In the genomic region with DNA sequence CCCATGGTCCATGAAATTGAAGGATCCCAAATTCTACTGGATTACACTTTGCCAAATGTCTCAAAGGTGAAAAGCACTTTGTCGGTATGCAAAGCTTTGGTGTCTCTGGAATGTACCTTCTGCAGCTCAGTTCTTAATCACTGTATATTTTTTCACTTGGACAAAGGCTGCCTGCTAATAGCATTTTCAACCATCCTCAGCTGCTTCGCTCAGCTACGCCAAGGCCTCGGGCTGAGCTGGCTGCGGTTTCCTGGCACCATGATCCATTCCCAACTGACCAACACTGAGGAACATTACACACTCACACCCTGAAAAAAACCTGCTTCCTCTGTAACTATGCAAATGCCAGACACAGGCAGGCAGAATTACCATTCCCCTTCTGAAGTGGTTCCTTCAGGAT, we compare ENCODE assay signal across 13 cellular contexts.
A peak's percentile ranks its signal among the peaks of the same experiment; 100 is the strongest.
DNase-seq lines count a peak whose midpoint lies in the region; ATAC-seq, FAIRE-seq and TF ChIP-seq lines count a peak whose summit lies in the region.
"Had no signal": no experiment of that assay in that cellular context is flagged by ENCODE, and none has a peak within 500 bp of the region (broad histone marks: within the 10 kb centered on the region; RNA-seq: fewer than 3 reads in every experiment).

No MANE protein-coding gene starts in this region.

- no peak overlapping the region for H3K4me3 ChIP-seq in endothelial cell of umbilical vein (replicated peaks in 1 of 3; ENCODE audit: insufficient read depth in 1 of 3, low read depth in 1 of 3, low read length in 3 of 3)
- H3K4me3 ChIP-seq in brain microvascular endothelial cell (ENCODE audit: low read depth, low read length) = no peak overlapping the region
- H3K4me3 ChIP-seq: ovary had no signal

- H3K27ac ChIP-seq in endothelial cell of umbilical vein (ENCODE audit: insufficient read depth, low read depth, low read length) (no peak overlapping the region), brain microvascular endothelial cell (no peak overlapping the region)
- H3K27ac ChIP-seq: ovary had no signal

- CTCF ChIA-PET in endothelial cell of umbilical vein (lab: Charles Lee) = interaction anchor here (0.8 to 1.8 kb wide), 12 partner anchors 9 to 346 kb away, joined by 3 to 7 read pairs (median 4); no protein-coding TSS in a partner anchor

- H3K36me3 ChIP-seq in endothelial cell of umbilical vein (ENCODE audit: control insufficient read depth in 2 of 2, extremely low read depth in 1 of 2, insufficient read depth in 2 of 2, low read length in 2 of 2) (no peaks in the 10 kb centered on the region), brain microvascular endothelial cell (replicated peaks) (no peaks in the 10 kb centered on the region)
- H3K36me3 ChIP-seq: ovary had no signal

- H3K4me2 ChIP-seq in endothelial cell of umbilical vein (ENCODE audit: insufficient read depth, low read length) = no peak overlapping the region

- POLR2A ChIA-PET in endothelial cell of umbilical vein (lab: Charles Lee) = no interaction called here

- H2AFZ ChIP-seq in endothelial cell of umbilical vein (ENCODE audit: low read depth, low read length) = no peak overlapping the region

- no peak for FAIRE-seq in endothelial cell of umbilical vein (lab: Jason Lieb, UNC)

- no peak for ATAC-seq in HG03565 (IDR thresholded peaks at IDR 0.05; ENCODE audit: unreplicated experiment)
- no peak for ATAC-seq in HG03135 (IDR thresholded peaks at IDR 0.05; ENCODE audit: unreplicated experiment)
- ATAC-seq in HG03045 (IDR thresholded peaks at IDR 0.05; ENCODE audit: unreplicated experiment) = no peak

- H3K9ac ChIP-seq in endothelial cell of umbilical vein (replicated peaks; ENCODE audit: extremely low read depth, insufficient read depth, low read length) = no peak overlapping the region

- no peaks in the 10 kb centered on the region for H3K9me3 ChIP-seq in endothelial cell of umbilical vein (replicated peaks; ENCODE audit: control insufficient read depth, insufficient read depth, low read length)
- H3K9me3 ChIP-seq: ovary had no signal

- DNase-seq in AG09319 (ENCODE audit: extremely low read depth, low read depth) = peak; percentile 57
- DNase-seq in M059J (ENCODE audit: low read depth) = peak; percentile 96
- DNase-seq in endothelial cell of umbilical vein (ENCODE audit: low read depth, low spot score) = peak; percentile 28
- DNase-seq in midbrain (lab: John Stamatoyannopoulos, UW) = peak; percentile 56
- DNase-seq in brain microvascular endothelial cell = no peak
- DNase-seq: erythroblast, KBM-7, NCI-H2081, ovary, T1000 had no signal

- dilution Hi-C loops in endothelial cell of umbilical vein (cut with MboI; ENCODE audit: extremely low pct_ligation_motif_present, low sequenced_read_pairs) = no loop called here

- H3K27me3 ChIP-seq in endothelial cell of umbilical vein (ENCODE audit: control insufficient read depth in 2 of 2, insufficient read depth in 2 of 2, low read length in 2 of 2) (peaks cover under 1 to 4% of the 10 kb centered on the region in 2 experiments), brain microvascular endothelial cell (replicated peaks) (no peaks in the 10 kb centered on the region)
- H3K27me3 ChIP-seq: ovary had no signal

- no peak for TF ChIP-seq CTCF in AG09319 (IDR thresholded peaks at IDR 0.05; ENCODE audit: low read depth, low read length)
- TF ChIP-seq CTCF in endothelial cell of umbilical vein (IDR thresholded peaks at IDR 0.05; ENCODE audit: extremely low read depth in 1 of 2, insufficient read depth in 1 of 2, low read depth in 1 of 2, low read length in 2 of 2) = no peak
- no peak for TF ChIP-seq CTCF in brain microvascular endothelial cell (IDR thresholded peaks at IDR 0.05; ENCODE audit: low read depth, low read length, missing control alignments)

- no peaks in the 10 kb centered on the region for H3K79me2 ChIP-seq in endothelial cell of umbilical vein (ENCODE audit: control insufficient read depth, insufficient read depth, low read length)

- no peaks in the 10 kb centered on the region for H3K9me1 ChIP-seq in endothelial cell of umbilical vein (replicated peaks; ENCODE audit: control insufficient read depth, extremely low read depth, insufficient read depth, low read length)

- in situ Hi-C loops in brain microvascular endothelial cell (cut with HindIII; ENCODE audit: low pct_ligation_motif_present, low sequenced_read_pairs) = no loop called here

- no peak for TF ChIP-seq POLR2A in endothelial cell of umbilical vein (IDR thresholded peaks at IDR 0.05; ENCODE audit: low read depth, low read length)

- no peaks in the 10 kb centered on the region for H4K20me1 ChIP-seq in endothelial cell of umbilical vein (replicated peaks; ENCODE audit: control insufficient read depth, extremely low read depth, insufficient read depth, low read length)

- no peaks in the 10 kb centered on the region for H3K4me1 ChIP-seq in endothelial cell of umbilical vein (ENCODE audit: control insufficient read depth, extremely low read depth, insufficient read depth, low read length)

- BruUV-seq in endothelial cell of umbilical vein (replicated peaks; lab: Mats Ljungman, UMichigan) = no TSS peak

- intact Hi-C loops in endothelial cell of umbilical vein (cut with micrococcal nuclease) = no loop called here

TF ChIP-seq in endothelial cell of umbilical vein, 7 proteins besides CTCF, POLR2A, EP300 and RAD21:
- TF ChIP-seq JUN (IDR thresholded peaks at IDR 0.05; ENCODE audit: borderline replicate concordance, insufficient read depth, insufficient read length, low read depth) (no peak), MYC (IDR thresholded peaks at IDR 0.05; ENCODE audit: low read depth, low read length) (no peak), GATA2 (IDR thresholded peaks at IDR 0.05; ENCODE audit: insufficient read depth, insufficient read length, low read depth, low read length) (no peak), MAX (IDR thresholded peaks at IDR 0.05; ENCODE audit: insufficient read depth, insufficient read length) (no peak), POLR2AphosphoS5 (IDR thresholded peaks at IDR 0.05; ENCODE audit: insufficient read depth, low read depth, low read length) (no peak), EZH2 (IDR thresholded peaks at IDR 0.05; ENCODE audit: borderline replicate concordance, low read depth, low read length, severe bottlenecking) (no peak), FOS (IDR thresholded peaks at IDR 0.05; ENCODE audit: borderline replicate concordance, insufficient read depth, low read length) (no peak)
